Comparison of ENCODE assay signal across 25 cellular contexts in the genomic region with DNA sequence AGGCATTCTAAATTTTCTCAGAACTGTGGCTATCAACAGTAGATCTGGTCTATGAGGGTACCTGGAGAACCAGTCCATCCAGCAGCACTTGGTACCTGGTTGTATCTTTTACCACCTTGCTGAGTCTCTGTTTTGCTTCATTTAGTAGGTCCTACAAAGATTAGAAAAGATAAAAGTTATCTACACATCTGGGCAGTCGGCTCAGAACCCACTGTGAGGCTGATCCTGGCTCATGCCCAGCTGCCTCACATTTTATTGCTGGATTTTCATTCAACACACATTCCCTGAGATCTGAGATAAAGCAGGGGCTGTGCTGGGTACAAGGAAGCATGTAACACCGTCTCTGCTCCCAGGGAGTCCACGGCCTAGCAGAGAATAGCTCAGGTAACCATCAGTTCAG. TPM values are rescaled to one million over a fixed set of nuclear protein-coding genes. Genes with fewer than 3 reads are reported as not detected.
DNase-seq lines count a peak whose midpoint lies in the region; ATAC-seq and TF ChIP-seq lines count a peak whose summit lies in the region.
"Had no signal": no experiment of that assay in that cellular context is flagged by ENCODE, and none has a peak within 500 bp of the region (broad histone marks: within the 10 kb centered on the region; RNA-seq: fewer than 3 reads in every experiment).

No MANE protein-coding gene starts in this region.

- no peaks in the 10 kb centered on the region for H3K27me3 Mint-ChIP-seq in Caco-2 (ENCODE audit: insufficient read depth, unreplicated experiment)
- H3K27me3 Mint-ChIP-seq in naive thymus-derived CD8-positive, alpha-beta T cell: no peaks in the 10 kb centered on the region
- H3K27me3 Mint-ChIP-seq in CD8-positive, alpha-beta memory T cell: no peaks in the 10 kb centered on the region
- H3K27me3 Mint-ChIP-seq: activated CD4-positive, alpha-beta T cell treated with anti-CD3 and anti-CD28 coated beads, Interleukin-2, amount 10 ng/mL, durations not matched to agents 24 days and 14 days; activated naive CD4-positive, alpha-beta T cell treated with anti-CD3 and anti-CD28 coated beads, Interleukin-2, amount 50 U/mL, for 24 hours had no signal

- BruUV-seq in Caco-2 (replicated peaks; lab: Mats Ljungman, UMichigan): no TSS peak

- CTCF ChIA-PET in Caco-2 (lab: Charles Lee): interaction anchor here (0.5 kb wide), 1 partner anchor 23 kb away, joined by 3 read pairs; no protein-coding TSS in a partner anchor
- CTCF ChIA-PET in CD8-positive, alpha-beta memory T cell (lab: Charles Lee): no interaction called here

- H3K27ac ChIP-seq in 22Rv1: 0 out of 2 replicates have a peak overlapping the region, but pooled peaks have one; percentile 1
- no peak overlapping the region for H3K27ac ChIP-seq in CD8-positive, alpha-beta memory T cell (ENCODE audit: low read depth, low read length)
- H3K27ac ChIP-seq: brain microvascular endothelial cell, skin epidermis had no signal

- H3K9me3 ChIP-seq in Caco-2: no peaks in the 10 kb centered on the region; the same call in 1 of the 2 replicates
- no peaks in the 10 kb centered on the region for H3K9me3 ChIP-seq in CD8-positive, alpha-beta memory T cell (ENCODE audit: low read length)

- no peak overlapping the region for H3K4me3 Mint-ChIP-seq in Caco-2 (ENCODE audit: unreplicated experiment)
- no peak overlapping the region for H3K4me3 Mint-ChIP-seq in naive thymus-derived CD8-positive, alpha-beta T cell
- H3K4me3 Mint-ChIP-seq in CD8-positive, alpha-beta memory T cell: no peak overlapping the region
- H3K4me3 Mint-ChIP-seq: activated CD4-positive, alpha-beta T cell treated with anti-CD3 and anti-CD28 coated beads, Interleukin-2, amount 10 ng/mL, durations not matched to agents 24 days and 14 days; activated naive CD4-positive, alpha-beta T cell treated with anti-CD3 and anti-CD28 coated beads, Interleukin-2, amount 50 U/mL, for 24 hours; natural killer cell had no signal

- POLR2A ChIA-PET in Caco-2 (lab: Charles Lee): no interaction called here
- POLR2A ChIA-PET in naive thymus-derived CD8-positive, alpha-beta T cell (lab: Charles Lee): no interaction called here
- POLR2A ChIA-PET in CD8-positive, alpha-beta memory T cell (lab: Charles Lee): no interaction called here

- H3K4me1 ChIP-seq in Caco-2: peaks cover 14% of the 10 kb centered on the region
- no peaks in the 10 kb centered on the region for H3K4me1 ChIP-seq in CD8-positive, alpha-beta memory T cell (ENCODE audit: insufficient read depth, low read length)

- TF ChIP-seq CTCF in 22Rv1 (IDR thresholded peaks at IDR 0.05) (no peak), Caco-2 (IDR thresholded peaks at IDR 0.05; ENCODE audit: insufficient read depth in 1 of 2, low read depth in 1 of 2, low read length in 1 of 2, severe bottlenecking in 1 of 2, unreplicated experiment in 1 of 2) (no peak)

- peaks cover 7% of the 10 kb centered on the region for H3K36me3 ChIP-seq in Caco-2 (ENCODE audit: control insufficient read depth, insufficient read depth, low read length)
- peaks cover 38% of the 10 kb centered on the region for H3K36me3 ChIP-seq in CD8-positive, alpha-beta memory T cell (ENCODE audit: insufficient read depth, low read length)

- H3K27ac Mint-ChIP-seq in Caco-2 (ENCODE audit: unreplicated experiment): peak overlapping the region; percentile 63
- peak overlapping the region in 7 of 10 donors; percentile 35 to 66 (median 60) for H3K27ac Mint-ChIP-seq in naive thymus-derived CD8-positive, alpha-beta T cell
- peak overlapping the region in 3 of 8 donors; percentile 6 to 82 (median 45) for H3K27ac Mint-ChIP-seq in CD8-positive, alpha-beta memory T cell

- peaks cover 15% of the 10 kb centered on the region for H3K9me3 Mint-ChIP-seq in Caco-2 (ENCODE audit: unreplicated experiment)
- no peaks in the 10 kb centered on the region for H3K9me3 Mint-ChIP-seq in naive thymus-derived CD8-positive, alpha-beta T cell
- H3K9me3 Mint-ChIP-seq in CD8-positive, alpha-beta memory T cell: no peaks in the 10 kb centered on the region
- H3K9me3 Mint-ChIP-seq: activated CD4-positive, alpha-beta T cell treated with anti-CD3 and anti-CD28 coated beads, Interleukin-2, amount 10 ng/mL, durations not matched to agents 24 days and 14 days; activated naive CD4-positive, alpha-beta T cell treated with anti-CD3 and anti-CD28 coated beads, Interleukin-2, amount 50 U/mL, for 24 hours; natural killer cell had no signal

- peaks cover 68% of the 10 kb centered on the region for H3K36me3 Mint-ChIP-seq in Caco-2 (ENCODE audit: insufficient read depth, unreplicated experiment)
- peaks cover 16 to 75% (median 23%) of the 10 kb centered on the region in 3 donors for H3K36me3 Mint-ChIP-seq in naive thymus-derived CD8-positive, alpha-beta T cell
- H3K36me3 Mint-ChIP-seq in CD8-positive, alpha-beta memory T cell: peaks cover 18 to 70% (median 23%) of the 10 kb centered on the region in 3 donors

- H3K4me1 Mint-ChIP-seq in Caco-2 (ENCODE audit: low read depth, unreplicated experiment): peaks cover 22% of the 10 kb centered on the region
- peaks cover 0 to 15% (median under 1%) of the 10 kb centered on the region in 4 donors for H3K4me1 Mint-ChIP-seq in naive thymus-derived CD8-positive, alpha-beta T cell
- H3K4me1 Mint-ChIP-seq in CD8-positive, alpha-beta memory T cell: peaks cover 4 to 20% (median 15%) of the 10 kb centered on the region in 3 donors

- peak in 1 of 2 experiments; percentile 14 for DNase-seq in Caco-2
- peak; percentile 44 for DNase-seq in amniotic epithelial cell (ENCODE audit: low read depth)
- no peak for DNase-seq in naive thymus-derived CD8-positive, alpha-beta T cell
- DNase-seq in CD8-positive, alpha-beta memory T cell: no peak
- DNase-seq in stimulated activated CD4-positive, alpha-beta T cell treated with anti-CD3 and anti-CD28 coated beads, Interleukin-15, amount 100 ng/mL, for 24 hours: no peak
- DNase-seq in NCI-H446 (lab: John Stamatoyannopoulos, UW): no peak
- DNase-seq: activated CD4-positive, alpha-beta T cell treated with anti-CD3 and anti-CD28 coated beads, Interleukin-2, amount 10 ng/mL, durations not matched to agents 24 days and 14 days; activated CD8-positive, alpha-beta memory T cell treated with anti-CD3 and anti-CD28 coated beads, Interleukin-2, amount 50 U/mL, for 4 hours; brain microvascular endothelial cell; COR-L47; EL; hippocampal formation; islet precursor cell; KG1; mammary epithelial cell; MV-4-11; natural killer cell; NCI-H1694 treated with DMSO at 0.1 percent for 48 hours; NCI-H446 treated with DMSO at 0.1 percent for 48 hours; stimulated activated CD4-positive, alpha-beta T cell treated with anti-CD3 and anti-CD28 coated beads, Interleukin-4, amount 100 ng/mL, for 24 hours; SW 1271 had no signal

- H3K4me3 ChIP-seq in Caco-2 (ENCODE audit: low read depth, low read length): no peak overlapping the region
- no peak overlapping the region for H3K4me3 ChIP-seq in CD8-positive, alpha-beta memory T cell (ENCODE audit: low read length)
- H3K4me3 ChIP-seq: skin epidermis had no signal

- H3K27me3 ChIP-seq in Caco-2 (replicated peaks; ENCODE audit: control insufficient read depth, insufficient read depth, low read length): no peaks in the 10 kb centered on the region
- no peaks in the 10 kb centered on the region for H3K27me3 ChIP-seq in CD8-positive, alpha-beta memory T cell (ENCODE audit: insufficient read depth, low read length, poor library complexity, severe bottlenecking)
- H3K27me3 ChIP-seq: brain microvascular endothelial cell had no signal

- intact Hi-C loops in Caco-2 (cut with micrococcal nuclease; ENCODE audit: unreplicated experiment): no loop called here

- ATAC-seq in naive thymus-derived CD8-positive, alpha-beta T cell: no peak
- no peak for ATAC-seq in HG03175 (IDR thresholded peaks at IDR 0.05; ENCODE audit: unreplicated experiment)
- ATAC-seq: natural killer cell had no signal

RNA-seq across cellular contexts. Expression of a gene that starts 27.5 kb away (rescaled TPM):
- total RNA-seq in Caco-2 (2022): 139 and 147 TPM in 2 replicates
- 10 to 100 TPM; 66.6 to 69.6 TPM for total RNA-seq in naive thymus-derived CD8-positive, alpha-beta T cell
- polyA plus RNA-seq in naive thymus-derived CD8-positive, alpha-beta T cell: 10 to 100 TPM; 86.9 to 98.6 (median 95.8) TPM
- total RNA-seq in CD8-positive, alpha-beta memory T cell: 10 to 100 TPM; 96.0 to 97.6 TPM
- polyA plus RNA-seq in CD8-positive, alpha-beta memory T cell: 119 TPM

RNA-seq across cellular contexts. Expression of a gene that starts 37.5 kb away (rescaled TPM):
- 33.7 and 34.3 TPM in 2 replicates for total RNA-seq in Caco-2 (2022)
- 10 to 100 TPM; 32.3 to 35.0 TPM for total RNA-seq in naive thymus-derived CD8-positive, alpha-beta T cell
- polyA plus RNA-seq in naive thymus-derived CD8-positive, alpha-beta T cell: 10 to 100 TPM; 42.8 to 52.2 (median 45.6) TPM
- 10 to 100 TPM; 39.8 to 40.1 TPM for total RNA-seq in CD8-positive, alpha-beta memory T cell
- polyA plus RNA-seq in CD8-positive, alpha-beta memory T cell: 41.1 TPM

RNA-seq across cellular contexts. Expression of a gene that starts 37.7 kb away (rescaled TPM):
- total RNA-seq in Caco-2 (2022): 0.14 TPM in 1 of 2 replicates, not detected in the other
- not detected for total RNA-seq in naive thymus-derived CD8-positive, alpha-beta T cell
- not detected for polyA plus RNA-seq in naive thymus-derived CD8-positive, alpha-beta T cell
- total RNA-seq in CD8-positive, alpha-beta memory T cell: not detected
- not detected for polyA plus RNA-seq in CD8-positive, alpha-beta memory T cell
- total RNA-seq: activated CD4-positive, alpha-beta T cell treated with anti-CD3 and anti-CD28 coated beads, Interleukin-2, amount 10 ng/mL, durations not matched to agents 24 days and 14 days; natural killer cell had no signal
